In the genomic region with DNA sequence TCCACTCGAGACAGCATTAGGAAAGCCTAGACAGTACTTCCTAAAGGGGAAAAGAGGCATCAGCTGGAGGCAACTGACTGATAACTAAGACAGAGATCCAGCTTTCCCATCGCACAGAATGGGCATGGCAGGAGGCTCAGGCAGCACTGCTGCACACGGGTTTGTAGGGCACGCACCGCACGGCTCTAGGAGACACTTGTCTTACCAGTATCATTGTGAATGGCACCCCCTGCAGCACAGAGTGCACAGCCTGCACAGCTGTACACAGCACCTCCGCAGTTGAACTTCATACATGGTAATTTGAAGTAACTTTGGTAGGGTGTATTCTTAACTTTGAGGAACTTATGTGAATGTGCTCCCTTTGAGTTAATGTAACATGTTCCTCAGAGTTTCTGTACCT, we compare ENCODE assay signal across 21 cellular contexts.
A peak's percentile ranks its signal among the peaks of the same experiment; 100 is the strongest.
DNase-seq lines count a peak whose midpoint lies in the region; ATAC-seq and TF ChIP-seq lines count a peak whose summit lies in the region.
"Had no signal": no experiment of that assay in that cellular context is flagged by ENCODE, and none has a peak within 500 bp of the region (broad histone marks: within the 10 kb centered on the region; RNA-seq: fewer than 3 reads in every experiment).

No MANE protein-coding gene starts in this region.

- H3F3A ChIP-seq in PC-3 (ENCODE audit: low read length, unreplicated experiment) = no peaks in the 10 kb centered on the region

- no peaks in the 10 kb centered on the region for H3K27me3 Mint-ChIP-seq in stimulated activated naive B cell treated with anti-CD40 and anti-IgM and Interleukin-4, amounts not matched to agents 10 μg/mL and 1 μg/mL and 100 μg/mL, for 72 hours
- H3K27me3 Mint-ChIP-seq: activated CD8-positive, alpha-beta memory T cell treated with anti-CD3 and anti-CD28 coated beads, Interleukin-2, amount 10 ng/mL, durations not matched to agents 7 days and 5 days; naive thymus-derived CD4-positive, alpha-beta T cell had no signal

- no peaks in the 10 kb centered on the region for H3K27me3 ChIP-seq in HCT116 (ENCODE audit: insufficient read depth, low read length)
- no peaks in the 10 kb centered on the region for H3K27me3 ChIP-seq in PC-3 (ENCODE audit: low read length)
- H3K27me3 ChIP-seq: breast epithelium had no signal

- H2AFZ ChIP-seq in HCT116 (ENCODE audit: low read depth, low read length, poor library complexity, severe bottlenecking) (no peak overlapping the region), PC-3 (ENCODE audit: low read length) (no peak overlapping the region)

- H3K9me3 ChIP-seq in HCT116 (ENCODE audit: control insufficient read depth in 1 of 2, insufficient read depth in 1 of 2, low read depth in 1 of 2, low read length in 2 of 2) (no peaks in the 10 kb centered on the region), PC-3 (ENCODE audit: low read length) (no peaks in the 10 kb centered on the region)
- H3K9me3 ChIP-seq: breast epithelium had no signal

- 0 out of 4 replicates have a peak, but pooled peaks cover 0 to 4% of the 10 kb centered on the region in 2 experiments for H3K36me3 ChIP-seq in HCT116 (ENCODE audit: control insufficient read depth in 1 of 2, insufficient read depth in 2 of 2, low read length in 2 of 2)
- H3K36me3 ChIP-seq in PC-3 (ENCODE audit: low read depth, low read length) = no peaks in the 10 kb centered on the region
- H3K36me3 ChIP-seq: breast epithelium had no signal

- H3K79me2 ChIP-seq in HCT116 (ENCODE audit: insufficient read depth, low read length) (no peaks in the 10 kb centered on the region), PC-3 (ENCODE audit: low read length) (no peaks in the 10 kb centered on the region)

- no peak for DNase-seq in Right ventricle myocardium inferior (ENCODE audit: missing footprints)
- DNase-seq in left ventricle myocardium superior = no peak
- no peak for DNase-seq in HCT116 (ENCODE audit: low read depth, low spot score)
- DNase-seq in PC-3 = no peak
- no peak for DNase-seq in stimulated activated naive B cell treated with anti-CD40 and anti-IgM and Interleukin-4, amounts not matched to agents 10 μg/mL and 1 μg/mL and 100 μg/mL, for 72 hours
- DNase-seq in nucleus accumbens (lab: John Stamatoyannopoulos, UW) = no peak
- DNase-seq in substantia nigra (lab: John Stamatoyannopoulos, UW) = no peak
- DNase-seq: activated CD8-positive, alpha-beta memory T cell treated with anti-CD3 and anti-CD28 coated beads, Interleukin-2, amount 10 ng/mL, durations not matched to agents 7 days and 5 days; activated T-cell treated with anti-CD3 and anti-CD28 coated beads, Interleukin-2, amount 50 U/mL, for 48 hours; amygdala; C1 segment of cervical spinal cord; EL; GOT3; IMR-90; islet precursor cell; NCI-H2029; NCI-H69; trophoblast cell had no signal

- no peak overlapping the region for H3K27ac Mint-ChIP-seq in stimulated activated naive B cell treated with anti-CD40 and anti-IgM and Interleukin-4, amounts not matched to agents 10 μg/mL and 1 μg/mL and 100 μg/mL, for 72 hours
- H3K27ac Mint-ChIP-seq: activated CD8-positive, alpha-beta memory T cell treated with anti-CD3 and anti-CD28 coated beads, Interleukin-2, amount 10 ng/mL, durations not matched to agents 7 days and 5 days; mesothelial cell of epicardium had no signal

- H3K4me1 ChIP-seq in HCT116 (ENCODE audit: control insufficient read depth in 1 of 2, insufficient read depth in 2 of 2, low read length in 2 of 2) (no peaks in the 10 kb centered on the region), PC-3 (ENCODE audit: insufficient read depth, low read length) (no peaks in the 10 kb centered on the region)
- H3K4me1 ChIP-seq: breast epithelium had no signal

- no peak for TF ChIP-seq CTCF in HCT116 (IDR thresholded peaks at IDR 0.05 in 2 of 3, conservative IDR thresholded peaks at IDR 0.05 in 1 of 3; ENCODE audit: borderline replicate concordance in 1 of 3, insufficient read depth in 1 of 3, low read depth in 2 of 3, low read length in 2 of 3)
- TF ChIP-seq CTCF in PC-3 (conservative IDR thresholded peaks at IDR 0.05; ENCODE audit: low read depth, low read length) = 0 out of 2 replicates have a peak, but pooled peaks have one; percentile 16

- RAD21 ChIA-PET in HCT116 (lab: Charles Lee; ENCODE audit: low non-redundant PET in 1 of 2, low total read pairs in 2 of 2, uncharacterized antibody in 2 of 2, unreplicated experiment in 2 of 2) = no interaction called here

- H3K9me2 ChIP-seq in HCT116 (ENCODE audit: insufficient read depth) (no peaks in the 10 kb centered on the region), PC-3 (replicated peaks; ENCODE audit: low read length) (no peaks in the 10 kb centered on the region)

- H3K36me3 Mint-ChIP-seq in stimulated activated naive B cell treated with anti-CD40 and anti-IgM and Interleukin-4, amounts not matched to agents 10 μg/mL and 1 μg/mL and 100 μg/mL, for 72 hours = peaks cover 22 to 48% of the 10 kb centered on the region in 2 donors

- no peak for TF ChIP-seq POLR2A in HCT116 (IDR thresholded peaks at IDR 0.05; ENCODE audit: borderline replicate concordance, extremely low read depth, insufficient read depth, insufficient read length)

- no peak overlapping the region for H3K27ac ChIP-seq in HCT116 (ENCODE audit: low read depth, low read length)
- H3K27ac ChIP-seq in PC-3 (ENCODE audit: low read length) = no peak overlapping the region
- H3K27ac ChIP-seq in substantia nigra (ENCODE audit: low read depth, low read length, poor library complexity, severe bottlenecking) = no peak overlapping the region
- H3K27ac ChIP-seq: breast epithelium had no signal

- TF ChIP-seq RAD21 in HCT116 (IDR thresholded peaks at IDR 0.05; ENCODE audit: low read depth) = no peak

- POLR2A ChIA-PET in HCT116 (lab: Charles Lee) = no interaction called here
- POLR2A ChIA-PET in PC-3 (lab: Charles Lee; ENCODE audit: unreplicated experiment) = no interaction called here

- no peak overlapping the region for H3K4me2 ChIP-seq in HCT116 (ENCODE audit: low read length)
- no peak overlapping the region for H3K4me2 ChIP-seq in PC-3 (ENCODE audit: low read length)

- H3K9ac ChIP-seq in HCT116 (ENCODE audit: low read length) = no peak overlapping the region
- no peak overlapping the region for H3K9ac ChIP-seq in PC-3 (ENCODE audit: low read length)

- CTCF ChIA-PET in HCT116 (lab: Charles Lee) (no interaction called here), PC-3 (lab: Charles Lee) (no interaction called here)

- BruUV-seq in HCT116 (replicated peaks; lab: Mats Ljungman, UMichigan) = no TSS peak
- no TSS peak for BruUV-seq in PC-3 (replicated peaks; lab: Mats Ljungman, UMichigan)

- H3K4me1 Mint-ChIP-seq in stimulated activated naive B cell treated with anti-CD40 and anti-IgM and Interleukin-4, amounts not matched to agents 10 μg/mL and 1 μg/mL and 100 μg/mL, for 72 hours = no peaks in the 10 kb centered on the region
- H3K4me1 Mint-ChIP-seq: activated CD8-positive, alpha-beta memory T cell treated with anti-CD3 and anti-CD28 coated beads, Interleukin-2, amount 10 ng/mL, durations not matched to agents 7 days and 5 days; mesothelial cell of epicardium had no signal

- no peaks in the 10 kb centered on the region for H3K9me3 Mint-ChIP-seq in stimulated activated naive B cell treated with anti-CD40 and anti-IgM and Interleukin-4, amounts not matched to agents 10 μg/mL and 1 μg/mL and 100 μg/mL, for 72 hours
- H3K9me3 Mint-ChIP-seq: mesothelial cell of epicardium had no signal

- H4K20me1 ChIP-seq in HCT116 (ENCODE audit: insufficient read depth) (no peaks in the 10 kb centered on the region), PC-3 (ENCODE audit: low read length) (no peaks in the 10 kb centered on the region)

- no peak overlapping the region for H3K4me3 Mint-ChIP-seq in stimulated activated naive B cell treated with anti-CD40 and anti-IgM and Interleukin-4, amounts not matched to agents 10 μg/mL and 1 μg/mL and 100 μg/mL, for 72 hours
- H3K4me3 Mint-ChIP-seq: activated CD8-positive, alpha-beta memory T cell treated with anti-CD3 and anti-CD28 coated beads, Interleukin-2, amount 10 ng/mL, durations not matched to agents 7 days and 5 days; mesothelial cell of epicardium; naive thymus-derived CD4-positive, alpha-beta T cell had no signal

- intact Hi-C loops in Right ventricle myocardium inferior (cut with DNase I) (no loop called here), left ventricle myocardium superior (cut with micrococcal nuclease) (no loop called here), HCT116 (cut with micrococcal nuclease) (no loop called here), PC-3 (cut with micrococcal nuclease) (no loop called here)

- ATAC-seq in Right ventricle myocardium inferior (peak; percentile 49), left ventricle myocardium superior (no peak), HCT116 (peak; percentile 50; the same call in 1 of the 2 replicates), PC-3 (peak; percentile 53; the same call in 1 of the 2 replicates)
- ATAC-seq in stimulated activated naive B cell treated with anti-CD40 and anti-IgM and Interleukin-4, amounts not matched to agents 10 μg/mL and 1 μg/mL and 100 μg/mL, for 72 hours (replicated peaks) = peak; percentile 33 to 50
- ATAC-seq: activated CD8-positive, alpha-beta memory T cell treated with anti-CD3 and anti-CD28 coated beads, Interleukin-2, amount 10 ng/mL, durations not matched to agents 7 days and 5 days; naive thymus-derived CD4-positive, alpha-beta T cell had no signal

- H3K4me3 ChIP-seq in HCT116 (replicated peaks in 1 of 2; ENCODE audit: low read depth in 1 of 2, low read length in 2 of 2) (no peak overlapping the region), PC-3 (ENCODE audit: low read length) (no peak overlapping the region)
- H3K4me3 ChIP-seq: breast epithelium had no signal

TF ChIP-seq in HCT116, 20 proteins besides CTCF, POLR2A, EP300 and RAD21 (continues in another document):
- no peak for TF ChIP-seq EZH2 (IDR thresholded peaks at IDR 0.05)
- no peak for TF ChIP-seq JUND (IDR thresholded peaks at IDR 0.05)
- TF ChIP-seq YY1 (IDR thresholded peaks at IDR 0.05; ENCODE audit: extremely low read depth, insufficient replicate concordance, low read depth, low read length) = no peak
- TF ChIP-seq, protein P1, sequence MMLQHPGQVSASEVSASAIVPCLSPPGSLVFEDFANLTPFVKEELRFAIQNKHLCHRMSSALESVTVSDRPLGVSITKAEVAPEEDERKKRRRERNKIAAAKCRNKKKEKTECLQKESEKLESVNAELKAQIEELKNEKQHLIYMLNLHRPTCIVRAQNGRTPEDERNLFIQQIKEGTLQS (IDR thresholded peaks at IDR 0.05) = no peak
- TF ChIP-seq POLR2AphosphoS5 (IDR thresholded peaks at IDR 0.05; ENCODE audit: low read depth, low read length) = no peak
- TF ChIP-seq SP1 (IDR thresholded peaks at IDR 0.05; ENCODE audit: low read depth) = no peak
- TF ChIP-seq TCF7L2 (IDR thresholded peaks at IDR 0.05; ENCODE audit: borderline replicate concordance, extremely low read depth, insufficient read depth, insufficient read length) = no peak
- TF ChIP-seq SIN3A (IDR thresholded peaks at IDR 0.05; ENCODE audit: low read depth) = no peak
- TF ChIP-seq EZH2phosphoT487 (IDR thresholded peaks at IDR 0.05; ENCODE audit: borderline replicate concordance) = no peak
- no peak for TF ChIP-seq ZFX (IDR thresholded peaks at IDR 0.05)
